1 cellular context compared by ENCODE assay signal in the genomic region with DNA sequence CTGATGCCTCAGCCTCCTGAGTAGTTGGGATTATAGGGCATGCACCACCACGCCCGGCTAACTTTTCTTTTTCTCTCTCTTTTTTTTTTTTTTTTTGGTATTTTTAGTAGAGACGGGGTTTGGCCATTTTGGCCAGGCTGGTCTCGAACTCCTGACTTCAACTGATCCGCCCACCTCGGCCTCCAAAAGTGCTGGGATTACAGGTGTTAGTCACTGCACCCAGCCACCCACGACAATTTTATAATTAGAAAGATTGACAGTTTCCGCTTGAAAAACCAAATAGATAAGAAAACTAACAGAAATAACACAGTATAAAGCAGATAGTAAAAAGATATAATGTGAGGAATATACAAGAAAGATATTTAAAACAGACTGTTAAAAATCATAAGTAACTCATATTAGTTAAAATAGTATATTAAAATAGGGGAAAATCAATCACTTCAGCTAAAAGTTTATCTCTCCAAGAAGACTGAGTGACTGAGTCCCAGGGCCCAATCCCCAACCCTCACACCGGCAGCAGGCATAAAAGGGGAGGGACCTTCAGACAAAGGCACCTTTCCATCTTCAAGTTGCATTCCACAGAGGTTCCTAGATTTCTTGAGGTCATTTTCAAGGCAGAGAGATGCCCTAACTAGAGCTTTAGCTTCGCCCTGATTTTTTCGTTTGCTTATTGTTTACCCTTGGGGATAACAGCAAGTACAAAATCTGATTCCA.
TF ChIP-seq lines count a peak whose summit lies in the region.

No MANE protein-coding gene starts in this region.

TF ChIP-seq in H1, 55 proteins besides CTCF, POLR2A, EP300 and RAD21:
- no peak for TF ChIP-seq BACH1 (IDR thresholded peaks at IDR 0.05; ENCODE audit: low read length)
- no peak for TF ChIP-seq TAF7 (optimal IDR thresholded peaks at IDR 0.05; ENCODE audit: borderline replicate concordance, low read depth, low read length)
- no peak for TF ChIP-seq SUZ12 (IDR thresholded peaks at IDR 0.05; ENCODE audit: low read length)
- no peak for TF ChIP-seq SP2 (IDR thresholded peaks at IDR 0.05; ENCODE audit: low read length)
- TF ChIP-seq NANOG (IDR thresholded peaks at IDR 0.05; ENCODE audit: insufficient read depth, low read depth, low read length, poor library complexity, severe bottlenecking) = no peak
- TF ChIP-seq POU5F1 (IDR thresholded peaks at IDR 0.05; ENCODE audit: low read depth, low read length) = no peak
- TF ChIP-seq, protein P1, sequence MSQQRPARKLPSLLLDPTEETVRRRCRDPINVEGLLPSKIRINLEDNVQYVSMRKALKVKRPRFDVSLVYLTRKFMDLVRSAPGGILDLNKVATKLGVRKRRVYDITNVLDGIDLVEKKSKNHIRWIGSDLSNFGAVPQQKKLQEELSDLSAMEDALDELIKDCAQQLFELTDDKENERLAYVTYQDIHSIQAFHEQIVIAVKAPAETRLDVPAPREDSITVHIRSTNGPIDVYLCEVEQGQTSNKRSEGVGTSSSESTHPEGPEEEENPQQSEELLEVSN (IDR thresholded peaks at IDR 0.05) = no peak
- no peak for TF ChIP-seq JUND (IDR thresholded peaks at IDR 0.05; ENCODE audit: low read length)
